8 cellular contexts compared by ENCODE assay signal in the genomic region with DNA sequence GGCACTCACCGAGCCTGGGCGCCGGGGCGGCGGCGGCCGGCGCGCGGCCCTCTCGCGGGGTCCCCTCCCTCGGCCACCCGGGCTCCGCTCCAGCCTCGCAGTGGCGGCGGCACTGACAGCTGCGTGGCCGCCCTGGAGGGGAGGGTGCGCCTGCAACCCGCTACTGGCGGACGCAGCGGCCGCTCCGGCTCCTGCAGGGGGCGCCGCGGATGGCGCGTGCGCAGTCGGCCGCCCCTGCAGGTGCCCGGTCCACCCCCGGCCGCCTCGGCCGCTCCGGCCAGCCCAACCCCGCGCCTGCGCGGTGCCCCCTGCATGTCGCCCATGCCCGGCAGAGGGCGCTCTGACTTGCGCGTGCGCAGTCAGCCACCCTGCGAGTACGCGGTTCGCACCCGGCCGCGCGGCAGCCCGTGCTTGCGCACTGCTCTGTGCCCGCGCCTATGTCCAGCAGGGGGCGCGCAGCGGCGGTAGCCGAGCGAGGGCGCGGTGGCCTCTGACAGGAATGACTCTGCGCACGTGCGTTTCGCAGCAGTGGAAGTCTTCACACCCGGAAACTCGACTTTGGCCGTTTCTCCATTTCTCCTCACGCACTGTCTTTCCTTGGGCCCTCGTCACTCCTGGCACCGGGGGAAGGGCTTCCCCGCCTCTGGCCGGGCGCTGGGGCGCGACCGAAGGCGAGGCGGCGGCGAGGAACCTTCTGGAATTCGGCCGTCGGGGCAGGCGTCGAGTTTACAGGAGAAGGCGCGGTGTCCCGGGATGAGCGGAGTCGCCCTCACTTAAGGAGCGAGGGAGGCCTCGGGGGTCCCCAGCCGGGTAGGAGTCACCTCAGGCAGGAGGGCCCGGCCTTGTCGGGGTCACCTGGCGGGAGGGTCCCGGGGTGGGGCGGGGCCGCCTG. TPM values are rescaled to one million over a fixed set of nuclear protein-coding genes. Genes with fewer than 3 reads are reported as not detected.
A peak's percentile ranks its signal among the peaks of the same experiment; 100 is the strongest.
DNase-seq lines count a peak whose midpoint lies in the region; ATAC-seq and TF ChIP-seq lines count a peak whose summit lies in the region.

A gene (minus strand): TSS at position 165 of the 892 bp plus-strand sequence. CDS start 14,262 bp downstream, outside the sequence.

- peak within 1 kb of the TSS; percentile 90 for H3K4me3 Mint-ChIP-seq in T-helper 1 cell treated with Interleukin-12 subunit alpha and Interleukin-12 subunit beta and Interleukin-4 antibody, amounts not matched to agents 30 μg/mL and 1 μg/mL, for 36 hours

- no peaks in the 10 kb centered on the region for H3K36me3 ChIP-seq in vagina

- H3K4me1 ChIP-seq in right cardiac atrium (ENCODE audit: control insufficient read depth, insufficient read depth, low read length): no peaks in the 10 kb centered on the region
- H3K4me1 ChIP-seq in vagina: peaks cover 22% of the 10 kb centered on the region

- no peaks in the 10 kb centered on the region for H3K9me3 Mint-ChIP-seq in T-helper 1 cell treated with Interleukin-12 subunit alpha and Interleukin-12 subunit beta and Interleukin-4 antibody, amounts not matched to agents 30 μg/mL and 1 μg/mL, for 36 hours

- H3K27ac Mint-ChIP-seq in T-helper 1 cell treated with Interleukin-12 subunit alpha and Interleukin-12 subunit beta and Interleukin-4 antibody, amounts not matched to agents 30 μg/mL and 1 μg/mL, for 36 hours: peak within 1 kb of the TSS; percentile 80

- H3K4me3 ChIP-seq in right cardiac atrium (ENCODE audit: low read length) (peak within 1 kb of the TSS; percentile 74), vagina (peak within 1 kb of the TSS; percentile 61 to 88)

- TF ChIP-seq POLR2A in GM15510 (IDR thresholded peaks at IDR 0.05; ENCODE audit: borderline replicate concordance, extremely low read depth, insufficient read length) (peak; percentile 53), vagina (IDR thresholded peaks at IDR 0.05) (no peak)

- DNase-seq in NCI-H146 treated with DMSO at 0.1 percent for 48 hours (lab: John Stamatoyannopoulos, UW; ENCODE audit: unreplicated experiment) (peak; percentile 88), anterior cingulate cortex (lab: John Stamatoyannopoulos, UW) (peak; percentile 59 to 99 (median 92)), right cardiac atrium (peak; percentile 93 to 98 (median 97)), putamen (ENCODE audit: low spot score) (peak; percentile 93), vagina (ENCODE audit: extremely low spot score in 2 of 2) (no peak)

- peaks cover 45% of the 10 kb centered on the region for H3K27me3 Mint-ChIP-seq in T-helper 1 cell treated with Interleukin-12 subunit alpha and Interleukin-12 subunit beta and Interleukin-4 antibody, amounts not matched to agents 30 μg/mL and 1 μg/mL, for 36 hours (ENCODE audit: low read depth)

- H3K9me3 ChIP-seq in right cardiac atrium (ENCODE audit: control insufficient read depth, low read length) (no peaks in the 10 kb centered on the region), vagina (no peaks in the 10 kb centered on the region)

- H3K4me1 Mint-ChIP-seq in T-helper 1 cell treated with Interleukin-12 subunit alpha and Interleukin-12 subunit beta and Interleukin-4 antibody, amounts not matched to agents 30 μg/mL and 1 μg/mL, for 36 hours (ENCODE audit: low read depth): peaks cover 16% of the 10 kb centered on the region

- peak; percentile 97 to 100 (median 98) for TF ChIP-seq CTCF in vagina (IDR thresholded peaks at IDR 0.05)

- intact Hi-C loops in right cardiac atrium (cut with DNase I) (loop anchor here in 2 of 4 donors (2.0 to 5.0 kb wide), 3 partner anchors 81 to 158 kb away; a partner anchor contains a TSS), vagina (cut with DNase I) (loop anchor here (2.0 kb wide), 1 partner anchor 164 kb away; no protein-coding TSS in a partner anchor)

- no peak within 1 kb of the TSS for H3K27ac ChIP-seq in right cardiac atrium (ENCODE audit: low read length)
- H3K27ac ChIP-seq in vagina: peak within 1 kb of the TSS; percentile 47

- WGBS in right cardiac atrium: 13% methylated on average over 110 of the region's 110 CpGs

- H3K27me3 ChIP-seq in right cardiac atrium (ENCODE audit: control insufficient read depth, insufficient read depth) (no peaks in the 10 kb centered on the region), vagina (no peaks in the 10 kb centered on the region)

- H3K36me3 Mint-ChIP-seq in T-helper 1 cell treated with Interleukin-12 subunit alpha and Interleukin-12 subunit beta and Interleukin-4 antibody, amounts not matched to agents 30 μg/mL and 1 μg/mL, for 36 hours (ENCODE audit: low read depth): peaks cover 7% of the 10 kb centered on the region

- ATAC-seq in HG02884 (IDR thresholded peaks at IDR 0.05; ENCODE audit: unreplicated experiment): peak; percentile 81
- peak; percentile 95 for ATAC-seq in right cardiac atrium

RNA-seq across cellular contexts. Expression of the gene that starts here (rescaled TPM):
- total RNA-seq in right cardiac atrium (10 to 100 TPM in 1 of 4 donors, 1 to 10 TPM in 3; 7.7 to 11.3 (median 8.5) TPM), vagina (5.4 TPM)
- 6.9 TPM for polyA plus RNA-seq in right cardiac atrium

Comparison
In these comparisons a context has a peak if more than half of its experiments do, and no peak if none do; other contexts are left out.
1. DNase-seq: peak in NCI-H146 treated with DMSO at 0.1 percent for 48 hours (single experiment), anterior cingulate cortex (58 of 58), right cardiac atrium (3 of 3) and putamen (single experiment); none in vagina (0 of 2).